Comparison of ENCODE assay signal across 28 cellular contexts in the genomic region with DNA sequence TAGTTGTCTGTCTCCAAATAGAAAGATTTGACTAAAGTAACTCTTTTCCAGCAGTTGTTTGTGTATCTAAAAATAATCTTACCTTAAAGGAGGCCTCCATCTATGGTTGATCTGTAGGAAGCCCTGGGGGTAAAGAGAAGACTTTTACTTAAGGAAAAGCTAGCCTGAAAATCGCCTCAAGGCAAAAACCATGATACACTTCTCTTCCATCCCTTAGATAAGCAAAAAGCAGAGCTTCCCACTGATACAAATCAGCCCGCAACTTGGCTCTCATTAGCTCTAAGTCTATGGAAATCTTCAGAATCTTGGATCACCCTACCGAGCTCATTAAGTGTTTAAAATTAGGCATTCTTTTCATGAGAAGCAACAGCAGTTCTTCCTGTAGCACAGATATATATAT.
"Had no signal": no experiment of that assay in that cellular context is flagged by ENCODE, and none has a peak within 500 bp of the region (broad histone marks: within the 10 kb centered on the region; RNA-seq: fewer than 3 reads in every experiment).

No MANE protein-coding gene starts in this region.

- H3K27ac ChIP-seq: neural progenitor cell, ovary, parathyroid adenoma, psoas muscle, right lobe of liver, sigmoid colon, stomach, thoracic aorta, thyroid gland, tibial nerve, upper lobe of right lung, vagina had no signal

- H3K4me3 Mint-ChIP-seq: natural killer cell; nephron; neural progenitor cell; stimulated activated effector memory CD8-positive, alpha-beta T cell treated with anti-CD3 and anti-CD28 coated beads, Interleukin-12 subunit alpha, Interleukin-12 subunit beta, amount 100 ng/mL, for 72 hours; stimulated activated naive B cell treated with anti-CD40 and anti-IgM and Interleukin-4, amounts not matched to agents 10 μg/mL and 1 μg/mL and 100 μg/mL, for 72 hours; stimulated activated naive CD8-positive, alpha-beta T cell treated with anti-CD3 and anti-CD28 coated beads, Interleukin-15, Interleukin-2, amounts not matched to agents 100 ng/mL and 50 ng/mL, for 24 hours; type B pancreatic cell had no signal

- H3K27ac Mint-ChIP-seq: natural killer cell; nephron; neural progenitor cell; progenitor cell of endocrine pancreas; stimulated activated effector memory CD8-positive, alpha-beta T cell treated with anti-CD3 and anti-CD28 coated beads, Interleukin-12 subunit alpha, Interleukin-12 subunit beta, amount 100 ng/mL, for 72 hours; stimulated activated naive B cell treated with anti-CD40 and anti-IgM and Interleukin-4, amounts not matched to agents 10 μg/mL and 1 μg/mL and 100 μg/mL, for 72 hours; stimulated activated naive CD8-positive, alpha-beta T cell treated with anti-CD3 and anti-CD28 coated beads, Interleukin-15, Interleukin-2, amounts not matched to agents 100 ng/mL and 50 ng/mL, for 24 hours; type B pancreatic cell had no signal

- H3K9me3 ChIP-seq: ovary, psoas muscle, right lobe of liver, thoracic aorta, thyroid gland, upper lobe of right lung, vagina had no signal

- H3K27me3 ChIP-seq: neural progenitor cell, ovary, right lobe of liver, sigmoid colon, stomach, thyroid gland, tibial nerve, upper lobe of right lung, vagina had no signal

- H3K9ac ChIP-seq: neural progenitor cell, parathyroid adenoma had no signal

- H3K79me2 ChIP-seq: parathyroid adenoma had no signal

- H3K4me1 ChIP-seq: neural progenitor cell, parathyroid adenoma, psoas muscle, right lobe of liver, sigmoid colon, stomach, thyroid gland, tibial nerve, upper lobe of right lung, vagina had no signal

- H3K4me3 ChIP-seq: neural progenitor cell, ovary, psoas muscle, right lobe of liver, sigmoid colon, stomach, thoracic aorta, thyroid gland, tibial nerve, upper lobe of right lung, vagina had no signal

- H3K36me3 Mint-ChIP-seq: neural progenitor cell; stimulated activated effector memory CD8-positive, alpha-beta T cell treated with anti-CD3 and anti-CD28 coated beads, Interleukin-12 subunit alpha, Interleukin-12 subunit beta, amount 100 ng/mL, for 72 hours; stimulated activated naive B cell treated with anti-CD40 and anti-IgM and Interleukin-4, amounts not matched to agents 10 μg/mL and 1 μg/mL and 100 μg/mL, for 72 hours; type B pancreatic cell had no signal

- DNase-seq: natural killer cell; occipital lobe; ovary; posterior cingulate gyrus; psoas muscle; right cardiac atrium; right lobe of liver; sigmoid colon; small intestine; stimulated activated CD4-positive, alpha-beta T cell treated with anti-CD3 and anti-CD28 coated beads, Interleukin-15, amount 100 ng/mL, for 24 hours; stimulated activated CD4-positive, alpha-beta T cell treated with anti-CD3 and anti-CD28 coated beads, Interleukin-2, amount 100 ng/mL, for 24 hours; stimulated activated CD4-positive, alpha-beta T cell treated with anti-CD3 and anti-CD28 coated beads, Interleukin-2, amount 100 ng/mL, for 48 hours; stimulated activated CD4-positive, alpha-beta T cell treated with anti-CD3 and anti-CD28 coated beads, Interleukin-4, amount 100 ng/mL, for 24 hours; stimulated activated naive B cell treated with anti-CD40 and anti-IgM and Interleukin-4, amounts not matched to agents 10 μg/mL and 1 μg/mL and 100 μg/mL, for 72 hours; stimulated activated naive CD4-positive, alpha-beta T cell treated with Interleukin-2 at 50 U/mL for 16 hours; stomach; thyroid gland; upper lobe of right lung had no signal

- H3K4me2 ChIP-seq: neural progenitor cell had no signal

- H3K36me3 ChIP-seq: neural progenitor cell, ovary, right lobe of liver, sigmoid colon, stomach, thoracic aorta, thyroid gland, tibial nerve, upper lobe of right lung, vagina had no signal

- FAIRE-seq: small intestine had no signal

- H3K27me3 Mint-ChIP-seq: progenitor cell of endocrine pancreas; stimulated activated naive B cell treated with anti-CD40 and anti-IgM and Interleukin-4, amounts not matched to agents 10 μg/mL and 1 μg/mL and 100 μg/mL, for 72 hours; stimulated activated naive CD8-positive, alpha-beta T cell treated with anti-CD3 and anti-CD28 coated beads, Interleukin-15, Interleukin-2, amounts not matched to agents 100 ng/mL and 50 ng/mL, for 24 hours; type B pancreatic cell had no signal

- ATAC-seq: natural killer cell; psoas muscle; right cardiac atrium; right lobe of liver; stimulated activated effector memory CD8-positive, alpha-beta T cell treated with anti-CD3 and anti-CD28 coated beads, Interleukin-12 subunit alpha, Interleukin-12 subunit beta, amount 100 ng/mL, for 72 hours; stimulated activated naive B cell treated with anti-CD40 and anti-IgM and Interleukin-4, amounts not matched to agents 10 μg/mL and 1 μg/mL and 100 μg/mL, for 72 hours; upper lobe of right lung had no signal

- H3K4me1 Mint-ChIP-seq: natural killer cell; nephron; neural progenitor cell; stimulated activated effector memory CD8-positive, alpha-beta T cell treated with anti-CD3 and anti-CD28 coated beads, Interleukin-12 subunit alpha, Interleukin-12 subunit beta, amount 100 ng/mL, for 72 hours; stimulated activated naive B cell treated with anti-CD40 and anti-IgM and Interleukin-4, amounts not matched to agents 10 μg/mL and 1 μg/mL and 100 μg/mL, for 72 hours had no signal

- H2AFZ ChIP-seq: neural progenitor cell, parathyroid adenoma had no signal
